In genomic region chr18:35808796-35809195, GRCh38 we compare ENCODE assay signal across 15 cellular contexts.
"Had no signal": no experiment of that assay in that cellular context is flagged by ENCODE, and none has a peak within 500 bp of the region (broad histone marks: within the 10 kb centered on the region; RNA-seq: fewer than 3 reads in every experiment).

No MANE protein-coding gene starts in this region.

- ATAC-seq: esophagus mucosa, pancreas had no signal

- H3K36me3 ChIP-seq: lower lobe of right lung, pancreas, stomach, vagina had no signal

- FAIRE-seq: pancreas had no signal

- H3K4me3 ChIP-seq: lower lobe of right lung, pancreas, stomach, vagina had no signal

- H3K9me3 ChIP-seq: lower lobe of right lung, pancreas, stomach, vagina had no signal

- H3K27ac ChIP-seq: lower lobe of right lung, pancreas, stomach, vagina had no signal

- H3K4me1 ChIP-seq: lower lobe of right lung, pancreas, vagina had no signal

- DNase-seq: activated CD4-positive, alpha-beta T cell treated with anti-CD3 and anti-CD28 coated beads, Interleukin-2, amount 50 U/mL, for 48 hours; activated CD4-positive, CD25-positive, alpha-beta regulatory T cell treated with anti-CD3 and anti-CD28 coated beads, Interleukin-2, amount 50 U/mL, for 72 hours; activated gamma-delta T cell; activated naive CD8-positive, alpha-beta T cell treated with anti-CD3 and anti-CD28 coated beads, Interleukin-2, amount 10 ng/mL, durations not matched to agents 7 days and 5 days; activated T-cell treated with anti-CD3 and anti-CD28 coated beads, Interleukin-2, amount 50 U/mL, for 48 hours; anterior cingulate cortex; cerebellar nuclear complex; hypothalamus; lower lobe of right lung; pancreas; stimulated activated CD4-positive, alpha-beta T cell treated with anti-CD3 and anti-CD28 coated beads, Interleukin-4, amount 100 ng/mL, for 1 hour; stimulated activated CD8-positive, alpha-beta memory T cell treated with anti-CD3 and anti-CD28 coated beads, Interleukin-4, amount 100 ng/mL, for 48 hours; stomach had no signal

- H3K27me3 ChIP-seq: vagina had no signal
